Comparison of ENCODE assay signal across 8 cellular contexts in genomic region chr11:79413258-79413657, GRCh38. TPM values are rescaled to one million over a fixed set of nuclear protein-coding genes. Genes with fewer than 3 reads are reported as not detected.
DNase-seq lines count a peak whose midpoint lies in the region; ATAC-seq and TF ChIP-seq lines count a peak whose summit lies in the region.

No MANE protein-coding gene starts in this region.

- H3K27ac ChIP-seq in Peyer's patch: no peak overlapping the region
- no peak overlapping the region for H3K27ac ChIP-seq in foreskin keratinocyte
- H3K27ac ChIP-seq in esophagus squamous epithelium: no peak overlapping the region

- H3K36me3 ChIP-seq in Peyer's patch: no peaks in the 10 kb centered on the region
- no peaks in the 10 kb centered on the region for H3K36me3 ChIP-seq in esophagus squamous epithelium

- 17 to 44% methylated on average over 1 to 4 of the region's 4 CpGs for WGBS in esophagus squamous epithelium, 2 donors

- intact Hi-C loops in posterior vena cava (cut with DNase I): no loop called here
- intact Hi-C loops in esophagus squamous epithelium (cut with DNase I): no loop called here

- H3K4me1 ChIP-seq in Peyer's patch (no peaks in the 10 kb centered on the region), foreskin keratinocyte (peaks cover 45% of the 10 kb centered on the region), esophagus squamous epithelium (peaks cover 0 to 51% (median 25%) of the 10 kb centered on the region in 3 donors)

- H3K27me3 ChIP-seq in Peyer's patch: no peaks in the 10 kb centered on the region
- H3K27me3 ChIP-seq in foreskin keratinocyte: no peaks in the 10 kb centered on the region
- no peaks in the 10 kb centered on the region for H3K27me3 ChIP-seq in esophagus squamous epithelium

- ATAC-seq in foreskin keratinocyte (peak; percentile 58), GM21528 (IDR thresholded peaks at IDR 0.05; ENCODE audit: low FRiP score, unreplicated experiment) (no peak)

- peak; percentile 92 for DNase-seq in EH (ENCODE audit: low read depth)
- DNase-seq in Peyer's patch: peak; percentile 34 to 69 (median 53)
- DNase-seq in foreskin keratinocyte: peak; percentile 48 to 65
- peak; percentile 96 for DNase-seq in posterior vena cava (ENCODE audit: low spot score)
- DNase-seq in NCI-H1436 (lab: John Stamatoyannopoulos, UW): no peak
- no peak for DNase-seq in D341Med (ENCODE audit: low spot score)
- DNase-seq in esophagus squamous epithelium (lab: John Stamatoyannopoulos, UW): no peak

- H3K4me3 ChIP-seq in Peyer's patch: no peak overlapping the region
- H3K4me3 ChIP-seq in esophagus squamous epithelium: no peak overlapping the region

- H3K9me3 ChIP-seq in Peyer's patch (no peaks in the 10 kb centered on the region), esophagus squamous epithelium (peaks cover 0 to 7% (median 0%) of the 10 kb centered on the region in 3 donors)

- TF ChIP-seq POLR2A in Peyer's patch (IDR thresholded peaks at IDR 0.05) (no peak), esophagus squamous epithelium (IDR thresholded peaks at IDR 0.05) (no peak)

- no peak for TF ChIP-seq CTCF in Peyer's patch (IDR thresholded peaks at IDR 0.05)
- TF ChIP-seq CTCF in foreskin keratinocyte (conservative IDR thresholded peaks at IDR 0.05): no peak
- TF ChIP-seq CTCF in esophagus squamous epithelium (IDR thresholded peaks at IDR 0.05): no peak

RNA-seq across cellular contexts. Expression of gene TENM4, which starts 27.6 kb away (rescaled TPM):
- 1 to 10 TPM; 1.1 to 2.7 (median 2.0) TPM for total RNA-seq in Peyer's patch
- total RNA-seq in foreskin keratinocyte: 16.8 and 25.1 TPM in 2 replicates
- 1.3 and 1.7 TPM in 2 replicates for polyA plus RNA-seq in foreskin keratinocyte
- total RNA-seq in posterior vena cava: 1 to 10 TPM; 5.6 to 7.4 TPM
- 10 to 100 TPM in 3 of 4 donors, 1 to 10 TPM in 1; 7.7 to 39.3 (median 16.1) TPM for total RNA-seq in esophagus squamous epithelium

Comparison
In these comparisons a context has a peak if more than half of its experiments do, and no peak if none do; other contexts are left out.
1. DNase-seq: peak in EH (single experiment), Peyer's patch (3 of 3), foreskin keratinocyte (2 of 2) and posterior vena cava (single experiment); none in NCI-H1436 (single experiment), D341Med (single experiment) and esophagus squamous epithelium (single experiment).